Comparison of ENCODE assay signal across 9 cellular contexts in the genomic region with DNA sequence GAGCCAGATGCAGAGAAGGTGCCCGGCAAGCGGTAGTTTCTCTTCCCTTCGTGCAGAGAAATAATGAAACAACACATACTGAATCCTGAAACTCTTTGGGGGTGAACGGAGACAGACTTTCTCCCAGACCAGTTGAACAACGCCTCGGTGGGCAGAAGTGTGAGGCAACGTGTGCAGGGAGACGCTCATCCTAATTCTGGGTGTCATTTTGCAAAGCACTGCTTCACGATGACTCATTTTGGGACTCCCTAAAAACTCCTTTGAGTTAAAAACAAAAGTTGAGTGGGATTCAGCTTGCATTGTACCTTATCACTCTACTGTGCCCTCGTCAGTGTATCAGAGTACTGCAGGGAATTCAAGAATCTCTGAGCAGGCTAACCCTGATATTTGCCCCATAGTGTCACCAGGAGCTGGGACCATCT. TPM values are rescaled to one million over a fixed set of nuclear protein-coding genes. Genes with fewer than 3 reads are reported as not detected.
A peak's percentile ranks its signal among the peaks of the same experiment; 100 is the strongest.
DNase-seq lines count a peak whose midpoint lies in the region; ATAC-seq and TF ChIP-seq lines count a peak whose summit lies in the region.
"Had no signal": no experiment of that assay in that cellular context is flagged by ENCODE, and none has a peak within 500 bp of the region (broad histone marks: within the 10 kb centered on the region; RNA-seq: fewer than 3 reads in every experiment).

No MANE protein-coding gene starts in this region.

- H3K27ac Mint-ChIP-seq in WTC11 = no peak overlapping the region
- H3K27ac Mint-ChIP-seq in immature natural killer cell = peak overlapping the region in 1 of 6 donors; percentile 4
- H3K27ac Mint-ChIP-seq in endothelial cell (ENCODE audit: unreplicated experiment) = no peak overlapping the region

- peaks cover 12% of the 10 kb centered on the region for H3K27me3 Mint-ChIP-seq in activated T-cell treated with anti-CD3 and anti-CD28 coated beads, Interleukin-2, amount 50 U/mL, for 4 hours (ENCODE audit: low read depth)
- H3K27me3 Mint-ChIP-seq in WTC11 (ENCODE audit: low read depth) = peaks cover 2% of the 10 kb centered on the region; the same call in 1 of the 2 replicates
- H3K27me3 Mint-ChIP-seq in immature natural killer cell (ENCODE audit: low read depth in 3 of 3) = peaks cover 0 to 9% (median 7%) of the 10 kb centered on the region in 3 donors
- peaks cover 12% of the 10 kb centered on the region for H3K27me3 Mint-ChIP-seq in endothelial cell (ENCODE audit: unreplicated experiment)

- POLR2A ChIA-PET in WTC11 (lab: Charles Lee) = no interaction called here

- peaks cover 25 to 63% (median 55%) of the 10 kb centered on the region in 10 experiments for H3K4me1 ChIP-seq in BLaER1 treated with 17β-estradiol and CSF1 and Interleukin-3, amounts not matched to agents 10 nM and 100 nM

- no peak overlapping the region for H3K4me3 ChIP-seq in BLaER1 treated with 17β-estradiol and CSF1 and Interleukin-3, amounts not matched to agents 10 nM and 100 nM
- H3K4me3 ChIP-seq: left lung had no signal

- no peak overlapping the region for H3K9ac ChIP-seq in BLaER1 treated with 17β-estradiol and CSF1 and Interleukin-3, amounts not matched to agents 10 nM and 100 nM

- no peak for TF ChIP-seq CTCF in WTC11 (IDR thresholded peaks at IDR 0.05)
- no peak for TF ChIP-seq CTCF in endothelial cell (IDR thresholded peaks at IDR 0.05; ENCODE audit: unreplicated experiment)

- H3K36me3 Mint-ChIP-seq in activated T-cell treated with anti-CD3 and anti-CD28 coated beads, Interleukin-2, amount 50 U/mL, for 4 hours (ENCODE audit: insufficient read depth) = no peaks in the 10 kb centered on the region
- H3K36me3 Mint-ChIP-seq in WTC11 = no peaks in the 10 kb centered on the region
- no peaks in the 10 kb centered on the region for H3K36me3 Mint-ChIP-seq in immature natural killer cell
- no peaks in the 10 kb centered on the region for H3K36me3 Mint-ChIP-seq in endothelial cell (ENCODE audit: low read depth, unreplicated experiment)

- H3K4me1 Mint-ChIP-seq in activated T-cell treated with anti-CD3 and anti-CD28 coated beads, Interleukin-2, amount 50 U/mL, for 4 hours (ENCODE audit: low read depth) = peaks cover 35% of the 10 kb centered on the region
- H3K4me1 Mint-ChIP-seq in WTC11 (peaks cover 32% of the 10 kb centered on the region), immature natural killer cell (peaks cover 20 to 22% of the 10 kb centered on the region in 2 donors), endothelial cell (ENCODE audit: unreplicated experiment) (peaks cover 28% of the 10 kb centered on the region)

- H3K27me3 ChIP-seq in BLaER1 treated with 17β-estradiol and CSF1 and Interleukin-3, amounts not matched to agents 10 nM and 100 nM = peaks cover 0 to 6% (median 0%) of the 10 kb centered on the region in 11 experiments; a peak in 1 of 22 replicates
- H3K27me3 ChIP-seq: left lung had no signal

- ATAC-seq in GM18907 (IDR thresholded peaks at IDR 0.05; ENCODE audit: unreplicated experiment) = peak; percentile 56
- ATAC-seq in HG02938 (IDR thresholded peaks at IDR 0.05; ENCODE audit: unreplicated experiment) = peak; percentile 64
- peak; percentile 78 to 79 for ATAC-seq in activated T-cell treated with anti-CD3 and anti-CD28 coated beads, Interleukin-2, amount 50 U/mL, for 4 hours
- no peak for ATAC-seq in WTC11
- ATAC-seq: left lung had no signal

- H3K9me3 Mint-ChIP-seq in activated T-cell treated with anti-CD3 and anti-CD28 coated beads, Interleukin-2, amount 50 U/mL, for 4 hours = no peaks in the 10 kb centered on the region
- H3K9me3 Mint-ChIP-seq in WTC11 = no peaks in the 10 kb centered on the region
- H3K9me3 Mint-ChIP-seq in immature natural killer cell = no peaks in the 10 kb centered on the region
- no peaks in the 10 kb centered on the region for H3K9me3 Mint-ChIP-seq in endothelial cell (ENCODE audit: unreplicated experiment)

- H3K9me3 ChIP-seq in BLaER1 treated with 17β-estradiol and CSF1 and Interleukin-3, amounts not matched to agents 10 nM and 100 nM (replicated peaks in 1 of 11) = no peaks in the 10 kb centered on the region
- H3K9me3 ChIP-seq: left lung had no signal

- no peaks in the 10 kb centered on the region for H4K20me1 ChIP-seq in BLaER1 treated with 17β-estradiol and CSF1 and Interleukin-3, amounts not matched to agents 10 nM and 100 nM

- no peak for DNase-seq in activated T-cell treated with anti-CD3 and anti-CD28 coated beads, Interleukin-2, amount 50 U/mL, for 4 hours
- no peak for DNase-seq in WTC11 (ENCODE audit: low spot score)
- no peak for DNase-seq in immature natural killer cell
- DNase-seq in AG08395 (ENCODE audit: low spot score) = no peak
- DNase-seq in endothelial cell (ENCODE audit: low spot score) = no peak

- H3K4me2 ChIP-seq in BLaER1 treated with 17β-estradiol and CSF1 and Interleukin-3, amounts not matched to agents 10 nM and 100 nM = peak overlapping the region; percentile 20 to 95 (median 55)

- H3K27ac ChIP-seq in BLaER1 treated with 17β-estradiol and CSF1 and Interleukin-3, amounts not matched to agents 10 nM and 100 nM = peak overlapping the region in 1 of 11 experiments; percentile 35; a peak in 1 of 22 replicates
- H3K27ac ChIP-seq: left lung had no signal

- H3K4me3 Mint-ChIP-seq in activated T-cell treated with anti-CD3 and anti-CD28 coated beads, Interleukin-2, amount 50 U/mL, for 4 hours = peak overlapping the region; percentile 21
- H3K4me3 Mint-ChIP-seq in WTC11 (no peak overlapping the region), immature natural killer cell (no peak overlapping the region), endothelial cell (ENCODE audit: unreplicated experiment) (no peak overlapping the region)

- no peaks in the 10 kb centered on the region for H3K36me3 ChIP-seq in BLaER1 treated with 17β-estradiol and CSF1 and Interleukin-3, amounts not matched to agents 10 nM and 100 nM
- H3K36me3 ChIP-seq: left lung had no signal

- CTCF ChIA-PET in WTC11 (lab: Charles Lee) = no interaction called here

TF ChIP-seq in WTC11, 78 proteins besides CTCF, POLR2A, EP300 and RAD21 (continues in another document):
- TF ChIP-seq ZNF317 (CRISPR knock-in tag; IDR thresholded peaks at IDR 0.05; ENCODE audit: borderline replicate concordance, low read depth) (no peak), RELA (CRISPR knock-in tag; IDR thresholded peaks at IDR 0.05; ENCODE audit: borderline replicate concordance) (no peak), ATF1 (CRISPR knock-in tag; IDR thresholded peaks at IDR 0.05) (no peak), ZNF121 (CRISPR knock-in tag; IDR thresholded peaks at IDR 0.05) (no peak), IRF2 (CRISPR knock-in tag; IDR thresholded peaks at IDR 0.05; ENCODE audit: borderline replicate concordance, low read depth) (no peak), NR3C1 (CRISPR knock-in tag; conservative IDR thresholded peaks at IDR 0.05; ENCODE audit: low read depth) (no peak)
- TF ChIP-seq, protein P1, sequence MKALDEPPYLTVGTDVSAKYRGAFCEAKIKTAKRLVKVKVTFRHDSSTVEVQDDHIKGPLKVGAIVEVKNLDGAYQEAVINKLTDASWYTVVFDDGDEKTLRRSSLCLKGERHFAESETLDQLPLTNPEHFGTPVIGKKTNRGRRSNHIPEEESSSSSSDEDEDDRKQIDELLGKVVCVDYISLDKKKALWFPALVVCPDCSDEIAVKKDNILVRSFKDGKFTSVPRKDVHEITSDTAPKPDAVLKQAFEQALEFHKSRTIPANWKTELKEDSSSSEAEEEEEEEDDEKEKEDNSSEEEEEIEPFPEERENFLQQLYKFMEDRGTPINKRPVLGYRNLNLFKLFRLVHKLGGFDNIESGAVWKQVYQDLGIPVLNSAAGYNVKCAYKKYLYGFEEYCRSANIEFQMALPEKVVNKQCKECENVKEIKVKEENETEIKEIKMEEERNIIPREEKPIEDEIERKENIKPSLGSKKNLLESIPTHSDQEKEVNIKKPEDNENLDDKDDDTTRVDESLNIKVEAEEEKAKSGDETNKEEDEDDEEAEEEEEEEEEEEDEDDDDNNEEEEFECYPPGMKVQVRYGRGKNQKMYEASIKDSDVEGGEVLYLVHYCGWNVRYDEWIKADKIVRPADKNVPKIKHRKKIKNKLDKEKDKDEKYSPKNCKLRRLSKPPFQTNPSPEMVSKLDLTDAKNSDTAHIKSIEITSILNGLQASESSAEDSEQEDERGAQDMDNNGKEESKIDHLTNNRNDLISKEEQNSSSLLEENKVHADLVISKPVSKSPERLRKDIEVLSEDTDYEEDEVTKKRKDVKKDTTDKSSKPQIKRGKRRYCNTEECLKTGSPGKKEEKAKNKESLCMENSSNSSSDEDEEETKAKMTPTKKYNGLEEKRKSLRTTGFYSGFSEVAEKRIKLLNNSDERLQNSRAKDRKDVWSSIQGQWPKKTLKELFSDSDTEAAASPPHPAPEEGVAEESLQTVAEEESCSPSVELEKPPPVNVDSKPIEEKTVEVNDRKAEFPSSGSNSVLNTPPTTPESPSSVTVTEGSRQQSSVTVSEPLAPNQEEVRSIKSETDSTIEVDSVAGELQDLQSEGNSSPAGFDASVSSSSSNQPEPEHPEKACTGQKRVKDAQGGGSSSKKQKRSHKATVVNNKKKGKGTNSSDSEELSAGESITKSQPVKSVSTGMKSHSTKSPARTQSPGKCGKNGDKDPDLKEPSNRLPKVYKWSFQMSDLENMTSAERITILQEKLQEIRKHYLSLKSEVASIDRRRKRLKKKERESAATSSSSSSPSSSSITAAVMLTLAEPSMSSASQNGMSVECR (CRISPR knock-in tag; IDR thresholded peaks at IDR 0.05; ENCODE audit: borderline replicate concordance) = no peak
- TF ChIP-seq, protein P2, sequence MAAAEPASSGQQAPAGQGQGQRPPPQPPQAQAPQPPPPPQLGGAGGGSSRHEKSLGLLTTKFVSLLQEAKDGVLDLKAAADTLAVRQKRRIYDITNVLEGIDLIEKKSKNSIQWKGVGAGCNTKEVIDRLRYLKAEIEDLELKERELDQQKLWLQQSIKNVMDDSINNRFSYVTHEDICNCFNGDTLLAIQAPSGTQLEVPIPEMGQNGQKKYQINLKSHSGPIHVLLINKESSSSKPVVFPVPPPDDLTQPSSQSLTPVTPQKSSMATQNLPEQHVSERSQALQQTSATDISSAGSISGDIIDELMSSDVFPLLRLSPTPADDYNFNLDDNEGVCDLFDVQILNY (CRISPR knock-in tag; IDR thresholded peaks at IDR 0.05) = no peak
- TF ChIP-seq, protein P3, sequence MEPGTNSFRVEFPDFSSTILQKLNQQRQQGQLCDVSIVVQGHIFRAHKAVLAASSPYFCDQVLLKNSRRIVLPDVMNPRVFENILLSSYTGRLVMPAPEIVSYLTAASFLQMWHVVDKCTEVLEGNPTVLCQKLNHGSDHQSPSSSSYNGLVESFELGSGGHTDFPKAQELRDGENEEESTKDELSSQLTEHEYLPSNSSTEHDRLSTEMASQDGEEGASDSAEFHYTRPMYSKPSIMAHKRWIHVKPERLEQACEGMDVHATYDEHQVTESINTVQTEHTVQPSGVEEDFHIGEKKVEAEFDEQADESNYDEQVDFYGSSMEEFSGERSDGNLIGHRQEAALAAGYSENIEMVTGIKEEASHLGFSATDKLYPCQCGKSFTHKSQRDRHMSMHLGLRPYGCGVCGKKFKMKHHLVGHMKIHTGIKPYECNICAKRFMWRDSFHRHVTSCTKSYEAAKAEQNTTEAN (CRISPR knock-in tag; IDR thresholded peaks at IDR 0.05) = no peak

RNA-seq across cellular contexts. Expression of a gene that starts 3.5 kb away (rescaled TPM):
- total RNA-seq in activated T-cell treated with anti-CD3 and anti-CD28 coated beads, Interleukin-2, amount 50 U/mL, for 4 hours = 10 to 100 TPM; 29.8 to 46.1 (median 43.0) TPM
- total RNA-seq in WTC11 (2021) = 19.2 to 23.0 TPM (median 21.4 TPM) in 3 replicates
- polyA plus RNA-seq in immature natural killer cell = 10 to 100 TPM in 2 of 3 donors, 1 to 10 TPM in 1; 8.8 to 18.0 (median 13.8) TPM
- total RNA-seq in endothelial cell (ENCODE audit: unreplicated experiment) = 43.9 TPM
